ENCODE assay signal across 11 cellular contexts in genomic region chr4:133152801-133153526, GRCh38. TPM values are rescaled to one million over a fixed set of nuclear protein-coding genes. Genes with fewer than 3 reads are reported as not detected.
DNase-seq lines count a peak whose midpoint lies in the region; ATAC-seq, FAIRE-seq and TF ChIP-seq lines count a peak whose summit lies in the region.
"Had no signal": no experiment of that assay in that cellular context is flagged by ENCODE, and none has a peak within 500 bp of the region (broad histone marks: within the 10 kb centered on the region; RNA-seq: fewer than 3 reads in every experiment).

No MANE protein-coding gene starts in this region.

- BruUV-seq in MCF 10A (replicated peaks; lab: Mats Ljungman, UMichigan), result no TSS peak

- TF ChIP-seq CTCF in breast epithelium (IDR thresholded peaks at IDR 0.05), result no peak
- no peak for TF ChIP-seq CTCF in MCF 10A (IDR thresholded peaks at IDR 0.05; ENCODE audit: unreplicated experiment)
- TF ChIP-seq CTCF in brain (conservative IDR thresholded peaks at IDR 0.05), result no peak
- no peak for TF ChIP-seq CTCF in tibial artery (IDR thresholded peaks at IDR 0.05)

- intact Hi-C loops in breast epithelium (cut with DNase I; ENCODE audit: low total_unique reads), result no loop called here
- intact Hi-C loops in MCF 10A (cut with micrococcal nuclease), result no loop called here
- intact Hi-C loops in tibial artery (cut with DNase I; ENCODE audit: low total_unique reads), result no loop called here

- H3K36me3 ChIP-seq in breast epithelium (no peaks in the 10 kb centered on the region), tibial artery (no peaks in the 10 kb centered on the region)

- peaks cover 3 to 82% of the 10 kb centered on the region in 2 donors for H3K27me3 ChIP-seq in breast epithelium
- peaks cover 2% of the 10 kb centered on the region for H3K27me3 ChIP-seq in layer of hippocampus (ENCODE audit: control insufficient read depth, insufficient read depth, low read length)
- H3K27me3 ChIP-seq in tibial artery, result peaks cover 0 to 4% of the 10 kb centered on the region in 2 donors

- H3K4me1 ChIP-seq in breast epithelium (peaks cover 2 to 24% of the 10 kb centered on the region in 2 donors), tibial artery (peaks cover 0 to 42% (median 21%) of the 10 kb centered on the region in 4 donors)
- H3K4me1 ChIP-seq: Caco-2 had no signal

- no peak overlapping the region for H3K27ac ChIP-seq in breast epithelium
- peak overlapping the region; percentile 87 for H3K27ac ChIP-seq in layer of hippocampus (ENCODE audit: low read depth, low read length)
- peak overlapping the region; percentile 71 to 84 for H3K27ac ChIP-seq in tibial artery

- H3K27me3 Mint-ChIP-seq in MCF 10A (ENCODE audit: insufficient read depth, unreplicated experiment) (peaks cover 39% of the 10 kb centered on the region), brain (peaks cover 43% of the 10 kb centered on the region)

- no peak overlapping the region for H3K27ac Mint-ChIP-seq in MCF 10A (ENCODE audit: low read depth, unreplicated experiment)
- H3K27ac Mint-ChIP-seq in brain, result peak overlapping the region; percentile 48 to 96 (median 90)

- CTCF ChIA-PET in MCF 10A (lab: Yijun Ruan, JAX), result interaction anchor here (0.6 to 4.9 kb wide), 13 partner anchors 10 to 1788 kb away, joined by 3 to 26 read pairs (median 3); no protein-coding TSS in a partner anchor

- peak overlapping the region in 2 of 3 donors; percentile 42 to 63 for H3K4me3 ChIP-seq in breast epithelium
- H3K4me3 ChIP-seq in tibial artery, result peak overlapping the region; percentile 63 to 72

- H3K9me3 Mint-ChIP-seq in MCF 10A (ENCODE audit: unreplicated experiment) (peaks cover 5% of the 10 kb centered on the region), brain (no peaks in the 10 kb centered on the region)

- no peak for ATAC-seq in GM18505 (IDR thresholded peaks at IDR 0.05; ENCODE audit: unreplicated experiment)
- ATAC-seq: left colon had no signal

- no peak for FAIRE-seq in H54 (lab: Jason Lieb, UNC)

- TF ChIP-seq POLR2A in breast epithelium (IDR thresholded peaks at IDR 0.05) (no peak), H54 (IDR thresholded peaks at IDR 0.05; ENCODE audit: low read depth, low read length) (no peak), GM18505 (IDR thresholded peaks at IDR 0.05; ENCODE audit: borderline replicate concordance, extremely low read depth, insufficient read depth, insufficient read length) (no peak)

- H3K9me3 ChIP-seq in breast epithelium (no peaks in the 10 kb centered on the region), tibial artery (no peaks in the 10 kb centered on the region)
- H3K9me3 ChIP-seq: Caco-2 had no signal

- no peak overlapping the region for H3K4me3 Mint-ChIP-seq in MCF 10A (ENCODE audit: unreplicated experiment)
- peak overlapping the region; percentile 89 to 94 (median 93) for H3K4me3 Mint-ChIP-seq in brain

- DNase-seq in breast epithelium (ENCODE audit: low spot score in 2 of 2), result no peak
- no peak for DNase-seq in MCF 10A (ENCODE audit: unreplicated experiment)
- DNase-seq in tibial artery, result no peak
- no peak for DNase-seq in H54 (ENCODE audit: insufficient read length, low spot score)
- DNase-seq in stimulated activated CD4-positive, alpha-beta T cell treated with anti-CD3 and anti-CD28 coated beads, Interleukin-15, amount 100 ng/mL, for 24 hours, result no peak
- DNase-seq: activated effector memory CD4-positive, alpha-beta T cell treated with Interleukin-2 at 50 U/mL for 16 hours; Caco-2; left colon had no signal

- H3K4me1 Mint-ChIP-seq in MCF 10A (ENCODE audit: insufficient read depth, unreplicated experiment) (peaks cover 5% of the 10 kb centered on the region), brain (peaks cover 41% of the 10 kb centered on the region)

- H3K36me3 Mint-ChIP-seq in MCF 10A (ENCODE audit: insufficient read depth, unreplicated experiment) (no peaks in the 10 kb centered on the region), brain (no peaks in the 10 kb centered on the region)

- POLR2A ChIA-PET in MCF 10A (lab: Yijun Ruan, JAX), result no interaction called here

RNA-seq across cellular contexts. Expression of gene PCDH10, which starts 3.9 kb away (rescaled TPM):
- total RNA-seq in breast epithelium, result under 1 TPM in 2 of 3 donors, not detected in 1; 0.33 to 0.44 TPM
- not detected in 2 replicates for total RNA-seq in MCF 10A (2022)
- 9.5 TPM for polyA plus RNA-seq in brain (ENCODE audit: insufficient read depth, low read depth, low replicate concordance)
- total RNA-seq: Caco-2 had no signal

Comparison
In these comparisons a context has a peak if more than half of its experiments do, and no peak if none do; other contexts are left out.
1. H3K27ac ChIP-seq: peak in layer of hippocampus (single experiment) and tibial artery (2 of 2); none in breast epithelium (0 of 2).